23 cellular contexts compared by ENCODE assay signal in genomic region chr2:106983305-106983704, GRCh38.
DNase-seq lines count a peak whose midpoint lies in the region; ATAC-seq, FAIRE-seq and TF ChIP-seq lines count a peak whose summit lies in the region.
"Had no signal": no experiment of that assay in that cellular context is flagged by ENCODE, and none has a peak within 500 bp of the region (broad histone marks: within the 10 kb centered on the region; RNA-seq: fewer than 3 reads in every experiment).

No MANE protein-coding gene starts in this region.

- FAIRE-seq in RCC 7860 (lab: Jason Lieb, UNC), result no peak
- FAIRE-seq: HepG2 had no signal

- ATAC-seq in GM21786 (IDR thresholded peaks at IDR 0.05; ENCODE audit: unreplicated experiment) (no peak), left colon (no peak)
- ATAC-seq: GM23338, HCT116, HepG2, Right ventricle myocardium inferior had no signal

- H3K4me3 ChIP-seq in choroid plexus epithelial cell (ENCODE audit: low read depth, low read length) (no peak overlapping the region), tibial artery (no peak overlapping the region)
- H3K4me3 ChIP-seq: GM23338, PC-9 had no signal

- H3K27ac Mint-ChIP-seq in osteocyte (ENCODE audit: unreplicated experiment), result peak overlapping the region; percentile 25
- H3K27ac Mint-ChIP-seq: GM23338 had no signal

- H3K9me3 ChIP-seq in tibial artery, result no peaks in the 10 kb centered on the region

- TF ChIP-seq CTCF in choroid plexus epithelial cell (conservative IDR thresholded peaks at IDR 0.05; ENCODE audit: low read depth, low read length) (no peak), osteocyte (IDR thresholded peaks at IDR 0.05) (no peak), tibial artery (IDR thresholded peaks at IDR 0.05) (no peak)

- no peaks in the 10 kb centered on the region for H3K27me3 ChIP-seq in tibial artery

- no peaks in the 10 kb centered on the region for H3K4me1 ChIP-seq in tibial artery

- H3K27me3 Mint-ChIP-seq in osteocyte (ENCODE audit: unreplicated experiment), result no peaks in the 10 kb centered on the region

- peaks cover 53% of the 10 kb centered on the region for H3K4me1 Mint-ChIP-seq in osteocyte (ENCODE audit: unreplicated experiment)

- intact Hi-C loops in tibial artery (cut with DNase I; ENCODE audit: low total_unique reads) (no loop called here), left colon (cut with DNase I, micrococcal nuclease) (no loop called here)

- H3K9me3 Mint-ChIP-seq in osteocyte (ENCODE audit: unreplicated experiment), result peaks cover 9% of the 10 kb centered on the region
- H3K9me3 Mint-ChIP-seq: GM23338 had no signal

- no peak overlapping the region for H3K27ac ChIP-seq in tibial artery
- H3K27ac ChIP-seq: PC-9 had no signal

- DNase-seq in ELR (ENCODE audit: low read depth) (peak; percentile 23), RCC 7860 (ENCODE audit: low spot score) (peak; percentile 24), choroid plexus epithelial cell (ENCODE audit: low read depth) (peak; percentile 68), osteocyte (ENCODE audit: extremely low spot score, unreplicated experiment) (no peak), tibial artery (no peak), left colon (no peak)
- DNase-seq in NK-92 treated with Interleukin-12 subunit alpha and Interleukin-12 subunit beta, amount 100 ng/mL, for 24 hours (lab: John Stamatoyannopoulos, UW), result no peak
- DNase-seq: COR-L47, DMS 273 treated with DMSO at 0.1 percent for 48 hours, DND-41, GF-D8, KG1, NCI-H1105 treated with DMSO at 0.1 percent for 48 hours, NCI-H1694, NCI-H2107, NCI-H2227 treated with DMSO at 0.1 percent for 48 hours, NCI-H524, PC-9 had no signal

- H3K36me3 ChIP-seq in tibial artery, result no peaks in the 10 kb centered on the region

- no peak overlapping the region for H3K4me3 Mint-ChIP-seq in osteocyte (ENCODE audit: unreplicated experiment)
- H3K4me3 Mint-ChIP-seq: GM23338 had no signal

- H3K36me3 Mint-ChIP-seq in osteocyte (ENCODE audit: unreplicated experiment), result no peaks in the 10 kb centered on the region

Comparison
In these comparisons a context has a peak if more than half of its experiments do, and no peak if none do; other contexts are left out.
1. DNase-seq: peak in ELR (single experiment), RCC 7860 (single experiment) and choroid plexus epithelial cell (single experiment); none in osteocyte (single experiment), NK-92 treated with Interleukin-12 subunit alpha and Interleukin-12 subunit beta, amount 100 ng/mL, for 24 hours (single experiment), tibial artery (0 of 2) and left colon (0 of 2).